ENCODE assay signal across 8 cellular contexts in genomic region chr22:35409783-35410662, GRCh38. TPM values are rescaled to one million over a fixed set of nuclear protein-coding genes. Genes with fewer than 3 reads are reported as not detected.
A peak's percentile ranks its signal among the peaks of the same experiment; 100 is the strongest.
DNase-seq lines count a peak whose midpoint lies in the region; ATAC-seq, FAIRE-seq and TF ChIP-seq lines count a peak whose summit lies in the region.

No MANE protein-coding gene starts in this region.

- POLR2A ChIA-PET in HEK293 (lab: Yijun Ruan, JAX) = interaction anchor here (0.6 to 6.7 kb wide), 6 partner anchors 6 to 34 kb away, joined by 3 to 41 read pairs (median 4); no protein-coding TSS in a partner anchor

- no peak for FAIRE-seq in HTR-8/SVneo (lab: Jason Lieb, UNC)

- H3K4me2 ChIP-seq in OCI-LY1 (ENCODE audit: low read length) = peak overlapping the region; percentile 50

- H4K20me1 ChIP-seq in OCI-LY1 (ENCODE audit: insufficient read depth, low read length) = no peaks in the 10 kb centered on the region

- H3K9ac ChIP-seq in OCI-LY1 (ENCODE audit: low read length) = peak overlapping the region; percentile 56; the same call in 1 of the 2 replicates

- no peak overlapping the region for H3K4me3 ChIP-seq in HEK293 (ENCODE audit: low read depth, low read length)
- H3K4me3 ChIP-seq in OCI-LY1 (ENCODE audit: low read depth, low read length, poor library complexity, severe bottlenecking) = peak overlapping the region; percentile 24
- H3K4me3 ChIP-seq in right cardiac atrium (ENCODE audit: low read length) = no peak overlapping the region

- TF ChIP-seq CTCF in HEK293 (tag by site-specific recombination; IDR thresholded peaks at IDR 0.05) (no peak), OCI-LY1 (IDR thresholded peaks at IDR 0.05; ENCODE audit: low read length) (no peak)

- no peak overlapping the region for H3K27ac ChIP-seq in HEK293 (ENCODE audit: extremely low read depth, low read depth, low read length)
- peak overlapping the region; percentile 95 for H3K27ac ChIP-seq in OCI-LY1 (ENCODE audit: low read depth, low read length, poor library complexity, severe bottlenecking)
- no peak overlapping the region for H3K27ac ChIP-seq in right cardiac atrium (ENCODE audit: low read length)

- WGBS in right cardiac atrium = 84% methylated on average over 16 of the region's 16 CpGs

- CTCF ChIA-PET in HEK293 (lab: Yijun Ruan, JAX) = interaction anchor here (0.6 to 1.6 kb wide), 3 partner anchors 10 to 59 kb away, joined by 4 to 7 read pairs (median 5); no protein-coding TSS in a partner anchor

- peak; percentile 48 for ATAC-seq in GM18520 (IDR thresholded peaks at IDR 0.05; ENCODE audit: unreplicated experiment)
- ATAC-seq in right cardiac atrium = peak; percentile 42 to 47

- intact Hi-C loops in right cardiac atrium (cut with DNase I) = no loop called here

- H3K4me1 ChIP-seq in HEK293 (ENCODE audit: control insufficient read depth, insufficient read depth, low read length) (no peaks in the 10 kb centered on the region), OCI-LY1 (ENCODE audit: insufficient read depth, low read length, severe bottlenecking) (peaks cover 27% of the 10 kb centered on the region), right cardiac atrium (ENCODE audit: control insufficient read depth, insufficient read depth, low read length) (no peaks in the 10 kb centered on the region)

- H2AFZ ChIP-seq in OCI-LY1 (ENCODE audit: low read length) = no peak overlapping the region

- H3K9me3 ChIP-seq in HEK293 (ENCODE audit: control insufficient read depth, insufficient read depth, low read depth, low read length) (no peaks in the 10 kb centered on the region), OCI-LY1 (ENCODE audit: low read length) (no peaks in the 10 kb centered on the region), right cardiac atrium (ENCODE audit: control insufficient read depth, low read length) (no peaks in the 10 kb centered on the region)

- DNase-seq in right cardiac atrium (peak in 1 of 3 donors; percentile 73), SHP77 (lab: John Stamatoyannopoulos, UW) (no peak), NCI-H2196 (lab: John Stamatoyannopoulos, UW; ENCODE audit: unreplicated experiment) (no peak), NCI-H748 (lab: John Stamatoyannopoulos, UW; ENCODE audit: unreplicated experiment) (no peak), HTR-8/SVneo (ENCODE audit: insufficient read length, low spot score) (no peak)

- H3F3A ChIP-seq in OCI-LY1 (ENCODE audit: insufficient read depth, low read length) = peaks cover 6% of the 10 kb centered on the region; the same call in 1 of the 2 replicates

- H3K36me3 ChIP-seq in HEK293 (ENCODE audit: control insufficient read depth in 2 of 2, insufficient read depth in 1 of 2, low read length in 2 of 2) (peaks cover 52 to 99% of the 10 kb centered on the region in 2 experiments), OCI-LY1 (ENCODE audit: insufficient read depth, low read length) (peaks cover 94% of the 10 kb centered on the region)

- H3K27me3 ChIP-seq in OCI-LY1 (ENCODE audit: insufficient read depth, low read length) (no peaks in the 10 kb centered on the region), right cardiac atrium (ENCODE audit: control insufficient read depth, insufficient read depth) (no peaks in the 10 kb centered on the region)

- H3K79me2 ChIP-seq in OCI-LY1 (ENCODE audit: insufficient read depth, low read length) = no peaks in the 10 kb centered on the region

- H3K9me2 ChIP-seq in OCI-LY1 (ENCODE audit: low read depth, low read length) = no peaks in the 10 kb centered on the region

TF ChIP-seq in HEK293, 187 proteins besides CTCF, POLR2A, EP300 and RAD21:
- 0 out of 2 replicates have a peak, but pooled peaks have one; percentile 19 for TF ChIP-seq PRDM1 (tag by site-specific recombination; IDR thresholded peaks at IDR 0.05)
- no peak for TF ChIP-seq AEBP2 (tag by site-specific recombination; IDR thresholded peaks at IDR 0.05; ENCODE audit: borderline replicate concordance)
- TF ChIP-seq SP2 (tag by site-specific recombination; IDR thresholded peaks at IDR 0.05) = no peak
- no peak for TF ChIP-seq ZNF404 (tag by site-specific recombination; IDR thresholded peaks at IDR 0.05)
- TF ChIP-seq ZNF707 (tag by site-specific recombination; IDR thresholded peaks at IDR 0.05) = no peak
- TF ChIP-seq ZNF114 (tag by site-specific recombination; IDR thresholded peaks at IDR 0.05) = no peak
- TF ChIP-seq, protein P1, sequence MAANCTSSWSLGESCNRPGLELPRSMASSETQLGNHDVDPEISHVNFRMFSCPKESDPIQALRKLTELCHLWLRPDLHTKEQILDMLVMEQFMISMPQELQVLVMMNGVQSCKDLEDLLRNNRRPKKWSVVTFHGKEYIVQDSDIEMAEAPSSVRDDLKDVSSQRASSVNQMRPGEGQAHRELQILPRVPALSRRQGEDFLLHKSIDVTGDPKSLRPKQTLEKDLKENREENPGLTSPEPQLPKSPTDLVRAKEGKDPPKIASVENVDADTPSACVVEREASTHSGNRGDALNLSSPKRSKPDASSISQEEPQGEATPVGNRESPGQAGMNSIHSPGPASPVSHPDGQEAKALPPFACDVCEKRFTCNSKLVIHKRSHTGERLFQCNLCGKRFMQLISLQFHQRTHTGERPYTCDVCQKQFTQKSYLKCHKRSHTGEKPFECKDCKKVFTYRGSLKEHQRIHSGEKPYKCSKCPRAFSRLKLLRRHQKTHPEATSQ (tag by site-specific recombination; IDR thresholded peaks at IDR 0.05) = no peak
TF ChIP-seq in HEK293: peak in this region for 1.

RNA-seq across cellular contexts. Expression of gene MCM5, which starts 10.1 kb away (rescaled TPM):
- 10 to 100 TPM in 2 of 4 donors, 1 to 10 TPM in 2; 7.4 to 15.8 (median 11.0) TPM for total RNA-seq in right cardiac atrium
- 7.3 TPM for polyA plus RNA-seq in right cardiac atrium

RNA-seq across cellular contexts. Expression of gene HMOX1, which starts 29.1 kb away (rescaled TPM):
- 10 to 100 TPM in 2 of 4 donors, 1 to 10 TPM in 2; 6.2 to 10.8 (median 9.6) TPM for total RNA-seq in right cardiac atrium
- polyA plus RNA-seq in right cardiac atrium = 6.1 TPM
